13 cellular contexts compared by ENCODE assay signal in the genomic region with DNA sequence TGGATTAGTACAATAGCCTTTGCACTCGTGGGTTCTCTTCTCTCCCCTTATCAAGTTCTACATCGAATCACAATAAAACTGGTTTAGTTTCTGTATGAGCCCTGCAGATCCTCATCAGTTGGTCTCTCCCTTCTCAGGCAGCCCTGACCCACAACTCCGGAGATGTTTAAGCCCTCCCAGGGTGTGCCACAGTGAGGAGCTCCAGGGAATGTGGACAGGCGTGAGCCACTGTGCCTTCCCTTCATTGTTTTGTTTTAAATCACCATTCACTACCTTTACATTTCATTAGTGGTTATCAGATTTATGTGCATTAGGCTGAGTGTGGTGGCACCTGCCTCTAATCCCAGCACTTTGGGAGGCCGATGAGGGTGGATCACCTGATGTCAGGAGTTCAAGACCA.
A peak's percentile ranks its signal among the peaks of the same experiment; 100 is the strongest.
DNase-seq lines count a peak whose midpoint lies in the region; ATAC-seq and TF ChIP-seq lines count a peak whose summit lies in the region.
"Had no signal": no experiment of that assay in that cellular context is flagged by ENCODE, and none has a peak within 500 bp of the region (broad histone marks: within the 10 kb centered on the region; RNA-seq: fewer than 3 reads in every experiment).

No MANE protein-coding gene starts in this region.

- H3K4me1 ChIP-seq in PC-9 (replicated peaks; ENCODE audit: insufficient read depth) (no peaks in the 10 kb centered on the region), left lung (no peaks in the 10 kb centered on the region)

- BruUV-seq in PC-9 (replicated peaks; lab: Mats Ljungman, UMichigan) (no TSS peak), MCF 10A (replicated peaks; lab: Mats Ljungman, UMichigan) (no TSS peak)

- H3K36me3 ChIP-seq in H7 (replicated peaks; ENCODE audit: control insufficient read depth, insufficient read depth, low read length) (peaks cover 1% of the 10 kb centered on the region; the same call in 1 of the 2 replicates), PC-9 (ENCODE audit: low read depth) (no peaks in the 10 kb centered on the region), left lung (no peaks in the 10 kb centered on the region)
- H3K36me3 ChIP-seq: HAP-1 had no signal

- H3K27ac ChIP-seq in PC-9, result no peak overlapping the region
- no peak overlapping the region for H3K27ac ChIP-seq in left lung

- H3K36me3 Mint-ChIP-seq in endothelial cell (ENCODE audit: low read depth, unreplicated experiment) (peaks cover 5% of the 10 kb centered on the region), MCF 10A (ENCODE audit: insufficient read depth, unreplicated experiment) (no peaks in the 10 kb centered on the region)
- H3K36me3 Mint-ChIP-seq: CD4-positive, alpha-beta memory T cell had no signal

- 0 out of 2 replicates have a peak overlapping the region, but pooled peaks have one; percentile 16 for H2AFZ ChIP-seq in PC-9

- H3K79me2 ChIP-seq in PC-9 (ENCODE audit: low read depth), result no peaks in the 10 kb centered on the region

- no peak overlapping the region for H3K4me3 ChIP-seq in H7 (ENCODE audit: insufficient read depth, low read depth, low read length)
- H3K4me3 ChIP-seq in PC-9, result no peak overlapping the region
- H3K4me3 ChIP-seq in left lung, result no peak overlapping the region
- H3K4me3 ChIP-seq: HAP-1 had no signal

- POLR2A ChIA-PET in PC-9 (lab: Charles Lee; ENCODE audit: unreplicated experiment), result interaction anchor here (0.5 kb wide), 1 partner anchor 192 kb away, joined by 3 read pairs; no protein-coding TSS in a partner anchor
- POLR2A ChIA-PET in MCF 10A (lab: Yijun Ruan, JAX), result no interaction called here

- H3K9me3 ChIP-seq in PC-9 (ENCODE audit: insufficient read depth, low read depth) (no peaks in the 10 kb centered on the region), left lung (no peaks in the 10 kb centered on the region)
- H3K9me3 ChIP-seq: HAP-1 had no signal

- H3F3A ChIP-seq in PC-9 (ENCODE audit: insufficient read depth, low read depth), result no peaks in the 10 kb centered on the region

- ATAC-seq in left lung, result no peak

- no peaks in the 10 kb centered on the region for H3K9me2 ChIP-seq in PC-9 (ENCODE audit: insufficient read depth)

- no peaks in the 10 kb centered on the region for H4K20me1 ChIP-seq in PC-9 (ENCODE audit: insufficient read depth)

- H3K27me3 ChIP-seq in H7 (ENCODE audit: control insufficient read depth, insufficient read depth, low read length) (no peaks in the 10 kb centered on the region), PC-9 (ENCODE audit: insufficient read depth, low read depth) (no peaks in the 10 kb centered on the region), left lung (no peaks in the 10 kb centered on the region)

- H3K27ac Mint-ChIP-seq in endothelial cell (ENCODE audit: unreplicated experiment) (peak overlapping the region; percentile 22), MCF 10A (ENCODE audit: low read depth, unreplicated experiment) (no peak overlapping the region)
- H3K27ac Mint-ChIP-seq: CD4-positive, alpha-beta memory T cell; HFFc6 had no signal

- intact Hi-C loops in PC-9 (cut with micrococcal nuclease; ENCODE audit: unreplicated experiment), result no loop called here
- intact Hi-C loops in left lung (cut with DNase I), result no loop called here
- intact Hi-C loops in MCF 10A (cut with micrococcal nuclease), result no loop called here

- H3K4me3 Mint-ChIP-seq in endothelial cell (ENCODE audit: unreplicated experiment) (no peak overlapping the region), MCF 10A (ENCODE audit: unreplicated experiment) (no peak overlapping the region)
- H3K4me3 Mint-ChIP-seq: CD4-positive, alpha-beta memory T cell; HFFc6 had no signal

- TF ChIP-seq CTCF in PC-9 (conservative IDR thresholded peaks at IDR 0.05) (no peak), endothelial cell (IDR thresholded peaks at IDR 0.05; ENCODE audit: unreplicated experiment) (no peak), left lung (IDR thresholded peaks at IDR 0.05) (no peak), MCF 10A (IDR thresholded peaks at IDR 0.05; ENCODE audit: unreplicated experiment) (no peak)

- H3K4me2 ChIP-seq in PC-9, result no peak overlapping the region

- no peaks in the 10 kb centered on the region for H3K9me3 Mint-ChIP-seq in endothelial cell (ENCODE audit: unreplicated experiment)
- H3K9me3 Mint-ChIP-seq in MCF 10A (ENCODE audit: unreplicated experiment), result no peaks in the 10 kb centered on the region
- H3K9me3 Mint-ChIP-seq: CD4-positive, alpha-beta memory T cell; HFFc6 had no signal

- DNase-seq in H7 (peak; percentile 24), PC-9 (no peak), endothelial cell (ENCODE audit: low spot score) (no peak), left lung (no peak), T-helper 1 cell (no peak), MCF 10A (ENCODE audit: unreplicated experiment) (no peak)
- DNase-seq: C1 segment of cervical spinal cord; CD4-positive, alpha-beta memory T cell; COR-L47; DMS153; DND-41; HFFc6 had no signal

- peaks cover 2% of the 10 kb centered on the region for H3K27me3 Mint-ChIP-seq in endothelial cell (ENCODE audit: unreplicated experiment)
- no peaks in the 10 kb centered on the region for H3K27me3 Mint-ChIP-seq in MCF 10A (ENCODE audit: insufficient read depth, unreplicated experiment)

- H3K4me1 Mint-ChIP-seq in endothelial cell (ENCODE audit: unreplicated experiment), result peaks cover 10% of the 10 kb centered on the region
- H3K4me1 Mint-ChIP-seq in MCF 10A (ENCODE audit: insufficient read depth, unreplicated experiment), result no peaks in the 10 kb centered on the region
- H3K4me1 Mint-ChIP-seq: CD4-positive, alpha-beta memory T cell had no signal

- CTCF ChIA-PET in PC-9 (lab: Charles Lee), result no interaction called here
- CTCF ChIA-PET in MCF 10A (lab: Yijun Ruan, JAX), result no interaction called here
